In genomic region chr21:41706263-41706639, GRCh38 we compare ENCODE assay signal across 2 cellular contexts.
TF ChIP-seq lines count a peak whose summit lies in the region.

No MANE protein-coding gene starts in this region.

TF ChIP-seq in HCT116, 20 proteins besides CTCF, POLR2A, EP300 and RAD21:
- TF ChIP-seq FOSL1 (IDR thresholded peaks at IDR 0.05; ENCODE audit: low read depth): no peak
- TF ChIP-seq SRF (IDR thresholded peaks at IDR 0.05; ENCODE audit: low read depth): no peak
- TF ChIP-seq, protein P1, sequence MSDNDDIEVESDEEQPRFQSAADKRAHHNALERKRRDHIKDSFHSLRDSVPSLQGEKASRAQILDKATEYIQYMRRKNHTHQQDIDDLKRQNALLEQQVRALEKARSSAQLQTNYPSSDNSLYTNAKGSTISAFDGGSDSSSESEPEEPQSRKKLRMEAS (IDR thresholded peaks at IDR 0.05): no peak
- TF ChIP-seq POLR2AphosphoS5 (IDR thresholded peaks at IDR 0.05; ENCODE audit: low read depth, low read length): no peak
- TF ChIP-seq ZFX (IDR thresholded peaks at IDR 0.05): no peak
- no peak for TF ChIP-seq EZH2 (IDR thresholded peaks at IDR 0.05)
- TF ChIP-seq JUND (IDR thresholded peaks at IDR 0.05): no peak
- TF ChIP-seq ELF1 (IDR thresholded peaks at IDR 0.05; ENCODE audit: borderline replicate concordance, low read depth): no peak

TF ChIP-seq in H1, 55 proteins besides CTCF, POLR2A, EP300 and RAD21:
- no peak for TF ChIP-seq TBP (IDR thresholded peaks at IDR 0.05; ENCODE audit: low read depth, low read length)
- no peak for TF ChIP-seq YY1 (IDR thresholded peaks at IDR 0.05; ENCODE audit: low read depth, low read length)
- TF ChIP-seq BACH1 (IDR thresholded peaks at IDR 0.05; ENCODE audit: low read length): no peak
- no peak for TF ChIP-seq KDM5A (IDR thresholded peaks at IDR 0.05; ENCODE audit: low read length)
- TF ChIP-seq ZNF274 (IDR thresholded peaks at IDR 0.05; ENCODE audit: borderline replicate concordance, extremely low read depth, low read length): no peak
- no peak for TF ChIP-seq GTF2F1 (IDR thresholded peaks at IDR 0.05; ENCODE audit: borderline replicate concordance, low read depth, low read length)
- TF ChIP-seq RXRA (IDR thresholded peaks at IDR 0.05; ENCODE audit: insufficient read depth, low read depth, low read length): no peak
- no peak for TF ChIP-seq HDAC6 (IDR thresholded peaks at IDR 0.05; ENCODE audit: low read depth, low read length)
- TF ChIP-seq MAFK (IDR thresholded peaks at IDR 0.05; ENCODE audit: low read depth, low read length): no peak
- no peak for TF ChIP-seq EZH2 (IDR thresholded peaks at IDR 0.05; ENCODE audit: low read depth, low read length, severe bottlenecking)
- no peak for TF ChIP-seq CHD2 (IDR thresholded peaks at IDR 0.05; ENCODE audit: low read length)
- TF ChIP-seq JUN (IDR thresholded peaks at IDR 0.05; ENCODE audit: low read depth, low read length): no peak
